8 cellular contexts compared by ENCODE assay signal in genomic region chr5:177516601-177517568, GRCh38. TPM values are rescaled to one million over a fixed set of nuclear protein-coding genes. Genes with fewer than 3 reads are reported as not detected.
DNase-seq lines count a peak whose midpoint lies in the region; ATAC-seq and TF ChIP-seq lines count a peak whose summit lies in the region.

Gene DDX41 (minus strand): TSS chr5:177516961. CDS start chr5:177516945, 16 bp downstream.

- no peaks in the 10 kb centered on the region for H3K9me3 ChIP-seq in thymus (ENCODE audit: control insufficient read depth)

- H3K4me1 Mint-ChIP-seq in osteocyte (ENCODE audit: unreplicated experiment), result peaks cover 33% of the 10 kb centered on the region

- peaks cover 66% of the 10 kb centered on the region for H3K36me3 ChIP-seq in thymus (ENCODE audit: control insufficient read depth, insufficient read depth)

- peak; percentile 5 for TF ChIP-seq CTCF in GM12865 (IDR thresholded peaks at IDR 0.05; ENCODE audit: insufficient read depth, low read depth, low read length, missing control alignments)
- no peak for TF ChIP-seq CTCF in osteocyte (IDR thresholded peaks at IDR 0.05)

- peaks cover 27% of the 10 kb centered on the region for H3K36me3 Mint-ChIP-seq in osteocyte (ENCODE audit: unreplicated experiment)

- H3K9me3 Mint-ChIP-seq in osteocyte (ENCODE audit: unreplicated experiment), result no peaks in the 10 kb centered on the region

- H3K27me3 Mint-ChIP-seq in osteocyte (ENCODE audit: unreplicated experiment), result no peaks in the 10 kb centered on the region

- H3K27me3 ChIP-seq in thymus (ENCODE audit: control insufficient read depth, insufficient read depth), result no peaks in the 10 kb centered on the region

- H3K4me3 Mint-ChIP-seq in osteocyte (ENCODE audit: unreplicated experiment), result peak within 1 kb of the TSS; percentile 97

- intact Hi-C loops in head of caudate nucleus (cut with DNase I), result loop anchor here (2.0 to 5.0 kb wide), 2 partner anchors 38 to 90 kb away; partner anchors contain the start of genes FAM193B and GRK6

- DNase-seq in GM12865 (ENCODE audit: low read depth) (peak; percentile 97), NCI-H1105 treated with DMSO at 0.1 percent for 48 hours (lab: John Stamatoyannopoulos, UW) (peak; percentile 92), SW 1271 (lab: John Stamatoyannopoulos, UW) (peak; percentile 99 to 100), head of caudate nucleus (peak; percentile 93 to 99 (median 97)), osteocyte (ENCODE audit: extremely low spot score, unreplicated experiment) (peak; percentile 98)
- peak; percentile 86 for DNase-seq in activated naive CD8-positive, alpha-beta T cell treated with anti-CD3 and anti-CD28 coated beads, Interleukin-2, amount 50 U/mL, for 16 hours (ENCODE audit: low read depth, low spot score)

- H3K27ac ChIP-seq in thymus (ENCODE audit: low read depth), result peak within 1 kb of the TSS; percentile 83

- H3K27ac Mint-ChIP-seq in osteocyte (ENCODE audit: unreplicated experiment), result peak within 1 kb of the TSS; percentile 90

- peaks cover 11% of the 10 kb centered on the region for H3K4me1 ChIP-seq in thymus (ENCODE audit: control insufficient read depth, insufficient read depth, low read length)

- peak within 1 kb of the TSS; percentile 88 for H3K4me3 ChIP-seq in GM12865 (ENCODE audit: low read depth, low read length)
- peak within 1 kb of the TSS; percentile 84 for H3K4me3 ChIP-seq in thymus (ENCODE audit: low read length)

- peak; percentile 81 for ATAC-seq in HG02642 (IDR thresholded peaks at IDR 0.05; ENCODE audit: poor library complexity, unreplicated experiment)

- WGBS in thymus, result under 1% methylated on average over 96 of the region's 96 CpGs

RNA-seq across cellular contexts. Expression of gene DDX41, which starts in this region (rescaled TPM):
- 68.7 and 83.1 TPM in 2 replicates for total RNA-seq in osteocyte
- polyA plus RNA-seq in thymus, result 71.3 TPM

Comparison
In these comparisons a context has a peak if more than half of its experiments do, and no peak if none do; other contexts are left out.
1. Peak in every context shown above with its lines: DNase-seq, ATAC-seq, H3K4me3 ChIP-seq and H3K27ac ChIP-seq.